In the genomic region with DNA sequence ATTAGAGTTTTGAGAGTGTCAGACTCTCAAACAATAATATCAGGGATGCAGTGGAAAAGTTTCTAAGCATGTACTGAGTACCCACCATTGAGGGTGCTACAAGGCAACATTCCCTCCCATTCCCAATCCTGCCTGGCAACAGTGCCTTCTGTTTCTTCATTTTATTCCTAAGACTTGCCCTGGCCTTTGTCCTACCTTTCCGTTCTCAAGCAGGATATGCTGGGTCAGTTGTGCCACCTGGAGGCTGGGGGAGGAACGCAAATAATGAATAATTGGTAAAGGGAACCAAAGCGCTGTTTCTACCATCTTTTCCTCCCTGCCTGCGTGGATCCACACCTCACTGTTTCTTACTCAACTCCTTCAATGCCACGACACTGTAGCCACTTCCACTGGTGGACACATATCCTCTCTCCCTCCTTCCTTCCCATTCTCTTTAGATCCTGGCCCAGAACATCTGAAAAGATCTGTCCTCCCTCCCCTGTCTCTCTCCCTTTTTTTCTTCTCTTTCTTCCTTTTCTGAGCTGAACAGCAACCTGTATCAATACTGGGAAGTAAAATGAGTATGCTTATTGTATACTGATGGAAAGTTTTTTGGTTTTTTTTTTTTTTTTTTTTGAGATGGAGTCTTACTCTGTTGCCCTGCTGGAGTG, we compare ENCODE assay signal across 9 cellular contexts.
DNase-seq lines count a peak whose midpoint lies in the region; ATAC-seq and TF ChIP-seq lines count a peak whose summit lies in the region.
"Had no signal": no experiment of that assay in that cellular context is flagged by ENCODE, and none has a peak within 500 bp of the region (broad histone marks: within the 10 kb centered on the region; RNA-seq: fewer than 3 reads in every experiment).

No MANE protein-coding gene starts in this region.

- H3K27ac ChIP-seq in VCaP = no peak overlapping the region
- no peak overlapping the region for H3K27ac ChIP-seq in transverse colon

- H3K36me3 ChIP-seq in transverse colon = no peaks in the 10 kb centered on the region

- H3K4me3 Mint-ChIP-seq in CD14-positive monocyte = peak overlapping the region in 1 of 2 donors; percentile 35
- H3K4me3 Mint-ChIP-seq: natural killer cell had no signal

- peaks cover 10% of the 10 kb centered on the region for H3K4me1 Mint-ChIP-seq in CD14-positive monocyte
- H3K4me1 Mint-ChIP-seq: natural killer cell had no signal

- H3K27ac Mint-ChIP-seq in CD14-positive monocyte = peak overlapping the region in 1 of 7 donors; percentile 31
- H3K27ac Mint-ChIP-seq: natural killer cell had no signal

- peaks cover 0 to 3% of the 10 kb centered on the region in 2 donors for H3K36me3 Mint-ChIP-seq in CD14-positive monocyte
- H3K36me3 Mint-ChIP-seq: natural killer cell had no signal

- H3K27me3 ChIP-seq in transverse colon = no peaks in the 10 kb centered on the region

- TF ChIP-seq EP300 in transverse colon (IDR thresholded peaks at IDR 0.05; ENCODE audit: low read depth) = no peak

- peak; percentile 73 for TF ChIP-seq CTCF in CD14-positive monocyte (IDR thresholded peaks at IDR 0.05)
- TF ChIP-seq CTCF in VCaP (conservative IDR thresholded peaks at IDR 0.05) = peak; percentile 93
- peak; percentile 38 to 84 (median 57) for TF ChIP-seq CTCF in transverse colon (IDR thresholded peaks at IDR 0.05)

- in situ Hi-C loops in transverse colon (cut with MboI; ENCODE audit: low pct_ligation_motif_present in 1 of 4, low pct_unique_long_range_greater_than_20kb in 1 of 4, low sequenced_read_pairs in 3 of 4) = loop anchor here (5.0 to 25.0 kb wide), 4 partner anchors 96 to 156 kb away; no protein-coding TSS in a partner anchor

- ATAC-seq in GM21526 (IDR thresholded peaks at IDR 0.05; ENCODE audit: low FRiP score, unreplicated experiment) = peak; percentile 52

- TF ChIP-seq POLR2A in transverse colon (IDR thresholded peaks at IDR 0.05) = no peak

- H3K4me1 ChIP-seq in transverse colon = peaks cover 0 to 3% (median 0%) of the 10 kb centered on the region in 4 donors

- DNase-seq in CD14-positive monocyte (ENCODE audit: low spot score) (peak; percentile 61), NCI-H1092 treated with DMSO at 0.1 percent for 48 hours (lab: John Stamatoyannopoulos, UW) (peak; percentile 45), cerebellar cortex (ENCODE audit: low spot score) (peak; percentile 39), lung microvascular endothelial cell (ENCODE audit: low read depth in 2 of 2) (peak; percentile 56 to 67), transverse colon (peak; percentile 66), AG20443 (ENCODE audit: low spot score) (no peak)
- DNase-seq: natural killer cell had no signal

- 28 to 38% methylated on average over 4 to 5 of the region's 5 CpGs for WGBS in transverse colon (ENCODE audit: low coverage in 1 of 2), 2 donors

- intact Hi-C loops in CD14-positive monocyte (cut with micrococcal nuclease) (loop anchor here (2.0 to 5.0 kb wide), 2 partner anchors 156 kb away; no protein-coding TSS in a partner anchor), transverse colon (cut with DNase I; ENCODE audit: low total_unique reads) (no loop called here)

- no peaks in the 10 kb centered on the region for H3K9me3 ChIP-seq in transverse colon

- no peaks in the 10 kb centered on the region for H3K27me3 Mint-ChIP-seq in CD14-positive monocyte (ENCODE audit: low read depth in 3 of 3)

- H3K9me3 Mint-ChIP-seq in CD14-positive monocyte = peaks cover 0 to 1% (median 0%) of the 10 kb centered on the region in 7 donors
- H3K9me3 Mint-ChIP-seq: natural killer cell had no signal

- no peak overlapping the region for H3K4me3 ChIP-seq in transverse colon
